1 cellular context compared by ENCODE assay signal in genomic region chr16:3720418-3720817, GRCh38.
TF ChIP-seq lines count a peak whose summit lies in the region.

No MANE protein-coding gene starts in this region.

TF ChIP-seq in HepG2, 621 proteins besides CTCF, POLR2A, EP300 and RAD21 (continued from another document):
- TF ChIP-seq ZNF687 (CRISPR knock-in tag; IDR thresholded peaks at IDR 0.05) (0 out of 2 replicates have a peak, but pooled peaks have one; percentile 16), PHF20 (CRISPR knock-in tag; IDR thresholded peaks at IDR 0.05) (no peak)
TF ChIP-seq in HepG2: peak in this region for 1.
